ENCODE assay signal across 15 cellular contexts in the genomic region with DNA sequence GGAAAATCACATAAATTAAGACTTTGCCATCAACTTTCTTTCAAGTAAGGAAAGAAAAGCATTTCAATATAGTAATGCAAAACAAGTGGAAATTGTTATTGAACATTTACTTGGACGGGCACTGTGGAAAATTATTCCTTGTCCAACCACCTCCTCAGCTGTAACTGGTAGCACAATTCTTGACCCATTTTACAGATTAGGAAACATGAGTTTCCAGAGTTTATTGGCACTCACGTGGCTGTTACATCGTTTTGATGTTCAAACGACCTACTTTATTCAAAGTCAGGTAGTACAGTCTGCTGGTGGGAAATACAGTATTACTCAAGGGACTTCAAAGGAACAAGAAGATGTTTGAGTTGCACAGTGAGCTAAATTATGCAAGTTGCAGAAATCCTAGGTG. TPM values are rescaled to one million over a fixed set of nuclear protein-coding genes. Genes with fewer than 3 reads are reported as not detected.
A peak's percentile ranks its signal among the peaks of the same experiment; 100 is the strongest.
DNase-seq lines count a peak whose midpoint lies in the region; ATAC-seq and TF ChIP-seq lines count a peak whose summit lies in the region.
"Had no signal": no experiment of that assay in that cellular context is flagged by ENCODE, and none has a peak within 500 bp of the region (broad histone marks: within the 10 kb centered on the region; RNA-seq: fewer than 3 reads in every experiment).

No MANE protein-coding gene starts in this region.

- ATAC-seq in central memory CD8-positive, alpha-beta T cell (replicated peaks; ENCODE audit: extremely low read depth, poor library complexity, severe bottlenecking) = no peak
- no peak for ATAC-seq in HG03095 (IDR thresholded peaks at IDR 0.05; ENCODE audit: unreplicated experiment)

- DNase-seq in activated CD4-positive, alpha-beta memory T cell treated with anti-CD3 and anti-CD28 coated beads, Interleukin-2, amount 10 ng/mL, durations not matched to agents 7 days and 5 days = no peak
- DNase-seq in activated CD4-positive, alpha-beta memory T cell treated with anti-CD3 and anti-CD28 coated beads for 36 hours = no peak
- DNase-seq in GM23248 (no peak), osteocyte (ENCODE audit: extremely low spot score, unreplicated experiment) (no peak), cortex of kidney (lab: John Stamatoyannopoulos, UW) (no peak)
- no peak for DNase-seq in central memory CD8-positive, alpha-beta T cell (ENCODE audit: low spot score in 2 of 2)
- DNase-seq in stimulated activated CD4-positive, alpha-beta T cell treated with anti-CD3 and anti-CD28 coated beads, Interleukin-4, amount 100 ng/mL, for 4 hours = no peak
- DNase-seq: MM.1S, NCI-H1694 treated with DMSO at 0.1 percent for 48 hours had no signal

- no peaks in the 10 kb centered on the region for H3K9me2 ChIP-seq in GM23248 (ENCODE audit: insufficient read depth)

- peaks cover 39% of the 10 kb centered on the region for H3K27me3 Mint-ChIP-seq in activated CD4-positive, alpha-beta memory T cell treated with anti-CD3 and anti-CD28 coated beads, Interleukin-2, amount 10 ng/mL, durations not matched to agents 7 days and 5 days
- H3K27me3 Mint-ChIP-seq in activated CD4-positive, alpha-beta memory T cell treated with anti-CD3 and anti-CD28 coated beads for 36 hours = peaks cover 23% of the 10 kb centered on the region
- H3K27me3 Mint-ChIP-seq in central memory CD8-positive, alpha-beta T cell = peaks cover 41% of the 10 kb centered on the region
- peaks cover 39% of the 10 kb centered on the region for H3K27me3 Mint-ChIP-seq in osteocyte (ENCODE audit: unreplicated experiment)
- H3K27me3 Mint-ChIP-seq: progenitor cell of endocrine pancreas had no signal

- 0 out of 2 replicates have a peak, but pooled peaks cover 9% of the 10 kb centered on the region for H3F3A ChIP-seq in GM23248 (ENCODE audit: insufficient read depth)

- H3K27ac Mint-ChIP-seq in activated CD4-positive, alpha-beta memory T cell treated with anti-CD3 and anti-CD28 coated beads, Interleukin-2, amount 10 ng/mL, durations not matched to agents 7 days and 5 days = no peak overlapping the region
- H3K27ac Mint-ChIP-seq in activated CD4-positive, alpha-beta memory T cell treated with anti-CD3 and anti-CD28 coated beads for 36 hours = no peak overlapping the region
- H3K27ac Mint-ChIP-seq in central memory CD8-positive, alpha-beta T cell (ENCODE audit: low read depth) = no peak overlapping the region
- no peak overlapping the region for H3K27ac Mint-ChIP-seq in osteocyte (ENCODE audit: unreplicated experiment)

- peaks cover 9% of the 10 kb centered on the region for H3K4me1 ChIP-seq in GM23248 (ENCODE audit: insufficient read depth)

- peak overlapping the region; percentile 47; the same call in 1 of the 2 replicates for H2AFZ ChIP-seq in GM23248

- H3K4me3 ChIP-seq in GM23248 = no peak overlapping the region

- no peak for TF ChIP-seq CTCF in osteocyte (IDR thresholded peaks at IDR 0.05)

- 48 to 60% methylated on average over 4 of the region's 4 CpGs for WGBS in GM23248 (ENCODE audit: low coverage in 1 of 2, low lambda C conversion rate in 2 of 2, missing lambda C conversion rate in 2 of 2), 2 experiments

- in situ Hi-C loops in GM23248 (cut with MboI) = no loop called here

- H3K27ac ChIP-seq in GM23248 = no peak overlapping the region

- no peak overlapping the region for H3K4me2 ChIP-seq in GM23248 (ENCODE audit: unreplicated experiment)

- POLR2A ChIA-PET in activated CD4-positive, alpha-beta memory T cell treated with anti-CD3 and anti-CD28 coated beads, Interleukin-2, amount 10 ng/mL, durations not matched to agents 7 days and 5 days (lab: Charles Lee) = interaction anchor here (1.0 kb wide), 1 partner anchor 20 kb away, joined by 3 read pairs; no protein-coding TSS in a partner anchor
- POLR2A ChIA-PET in activated CD4-positive, alpha-beta memory T cell treated with anti-CD3 and anti-CD28 coated beads for 36 hours (lab: Charles Lee) = interaction anchor here (2.2 kb wide), 1 partner anchor 15 kb away, joined by 17 read pairs; no protein-coding TSS in a partner anchor

- H3K4me1 Mint-ChIP-seq in activated CD4-positive, alpha-beta memory T cell treated with anti-CD3 and anti-CD28 coated beads, Interleukin-2, amount 10 ng/mL, durations not matched to agents 7 days and 5 days = peaks cover 15% of the 10 kb centered on the region
- peaks cover 14% of the 10 kb centered on the region for H3K4me1 Mint-ChIP-seq in activated CD4-positive, alpha-beta memory T cell treated with anti-CD3 and anti-CD28 coated beads for 36 hours (ENCODE audit: low read depth)
- H3K4me1 Mint-ChIP-seq in central memory CD8-positive, alpha-beta T cell = peaks cover 22% of the 10 kb centered on the region
- H3K4me1 Mint-ChIP-seq in osteocyte (ENCODE audit: unreplicated experiment) = peaks cover 17% of the 10 kb centered on the region

- no peaks in the 10 kb centered on the region for H3K36me3 ChIP-seq in GM23248 (ENCODE audit: low read depth)

- peak overlapping the region; percentile 76 for H3K4me3 Mint-ChIP-seq in activated CD4-positive, alpha-beta memory T cell treated with anti-CD3 and anti-CD28 coated beads, Interleukin-2, amount 10 ng/mL, durations not matched to agents 7 days and 5 days
- H3K4me3 Mint-ChIP-seq in activated CD4-positive, alpha-beta memory T cell treated with anti-CD3 and anti-CD28 coated beads for 36 hours = no peak overlapping the region
- peak overlapping the region; percentile 73 for H3K4me3 Mint-ChIP-seq in central memory CD8-positive, alpha-beta T cell
- H3K4me3 Mint-ChIP-seq in osteocyte (ENCODE audit: unreplicated experiment) = peak overlapping the region; percentile 84

- intact Hi-C loops in activated CD4-positive, alpha-beta memory T cell treated with anti-CD3 and anti-CD28 coated beads for 36 hours (cut with micrococcal nuclease) = loop anchor here (1.0 to 5.0 kb wide), 3 partner anchors 16 to 328 kb away; partner anchors contain the start of gene MMD

- H3K36me3 Mint-ChIP-seq in activated CD4-positive, alpha-beta memory T cell treated with anti-CD3 and anti-CD28 coated beads, Interleukin-2, amount 10 ng/mL, durations not matched to agents 7 days and 5 days (ENCODE audit: low read depth) = no peaks in the 10 kb centered on the region
- no peaks in the 10 kb centered on the region for H3K36me3 Mint-ChIP-seq in activated CD4-positive, alpha-beta memory T cell treated with anti-CD3 and anti-CD28 coated beads for 36 hours
- no peaks in the 10 kb centered on the region for H3K36me3 Mint-ChIP-seq in central memory CD8-positive, alpha-beta T cell (ENCODE audit: insufficient read depth)
- H3K36me3 Mint-ChIP-seq in osteocyte (ENCODE audit: unreplicated experiment) = peaks cover 14% of the 10 kb centered on the region

- H4K20me1 ChIP-seq in GM23248 (ENCODE audit: insufficient read depth) = no peaks in the 10 kb centered on the region

- H3K9ac ChIP-seq in GM23248 = no peak overlapping the region

- H3K9me3 Mint-ChIP-seq in activated CD4-positive, alpha-beta memory T cell treated with anti-CD3 and anti-CD28 coated beads, Interleukin-2, amount 10 ng/mL, durations not matched to agents 7 days and 5 days = no peaks in the 10 kb centered on the region
- H3K9me3 Mint-ChIP-seq in activated CD4-positive, alpha-beta memory T cell treated with anti-CD3 and anti-CD28 coated beads for 36 hours = no peaks in the 10 kb centered on the region
- H3K9me3 Mint-ChIP-seq in central memory CD8-positive, alpha-beta T cell = no peaks in the 10 kb centered on the region
- no peaks in the 10 kb centered on the region for H3K9me3 Mint-ChIP-seq in osteocyte (ENCODE audit: unreplicated experiment)
- H3K9me3 Mint-ChIP-seq: dendritic cell treated with granulocyte-macrophage colony-stimulating factor and Interleukin-4, amounts not matched to agents 40 ng/mL and 50 ng/mL, for 4 days had no signal

- CTCF ChIA-PET in activated CD4-positive, alpha-beta memory T cell treated with anti-CD3 and anti-CD28 coated beads, Interleukin-2, amount 10 ng/mL, durations not matched to agents 7 days and 5 days (lab: Charles Lee) = interaction anchor here (1.2 to 2.9 kb wide), 3 partner anchors 10 to 32 kb away, joined by 3 to 30 read pairs (median 4); no protein-coding TSS in a partner anchor
- CTCF ChIA-PET in activated CD4-positive, alpha-beta memory T cell treated with anti-CD3 and anti-CD28 coated beads for 36 hours (lab: Charles Lee) = interaction anchor here (1.2 to 1.7 kb wide), 6 partner anchors 12 to 236 kb away, joined by 3 to 18 read pairs (median 4); no protein-coding TSS in a partner anchor

- H3K79me2 ChIP-seq in GM23248 (ENCODE audit: insufficient read depth) = peaks cover 35% of the 10 kb centered on the region

- no peaks in the 10 kb centered on the region for H3K9me3 ChIP-seq in GM23248 (ENCODE audit: low read depth)
- H3K9me3 ChIP-seq: gastroesophageal sphincter, spleen, tibial nerve had no signal

- H3K27me3 ChIP-seq in GM23248 (replicated peaks; ENCODE audit: insufficient read depth) = no peaks in the 10 kb centered on the region
- H3K27me3 ChIP-seq: gastroesophageal sphincter, spleen, tibial nerve had no signal

RNA-seq across cellular contexts. Expression of gene PCTP, which starts 0.9 kb away (rescaled TPM):
- 1 to 10 TPM; 6.9 to 7.2 TPM for total RNA-seq in activated CD4-positive, alpha-beta memory T cell treated with anti-CD3 and anti-CD28 coated beads, Interleukin-2, amount 10 ng/mL, durations not matched to agents 7 days and 5 days
- 1 to 10 TPM; 9.3 to 9.8 TPM for total RNA-seq in activated CD4-positive, alpha-beta memory T cell treated with anti-CD3 and anti-CD28 coated beads for 36 hours
- 6.9 and 13.2 TPM in 2 replicates for total RNA-seq in GM23248 (2014; rRNA removed; shearing (Covaris generic))
- 7.9 and 8.0 TPM in 2 replicates for polyA plus RNA-seq in GM23248 (2016; fragmentation: Nextera tagmentation; extraction: Ambion mirVana)
- 7.7 and 8.4 TPM in 2 replicates for total RNA-seq in osteocyte

RNA-seq across cellular contexts. Expression of gene TMEM100, which starts 27.3 kb away (rescaled TPM):
- total RNA-seq in activated CD4-positive, alpha-beta memory T cell treated with anti-CD3 and anti-CD28 coated beads, Interleukin-2, amount 10 ng/mL, durations not matched to agents 7 days and 5 days = not detected
- not detected for total RNA-seq in activated CD4-positive, alpha-beta memory T cell treated with anti-CD3 and anti-CD28 coated beads for 36 hours
- 0.76 TPM in 1 of 2 replicates, not detected in the other for total RNA-seq in GM23248 (2014; rRNA removed; shearing (Covaris generic))
- 0.18 TPM in 1 of 2 replicates, not detected in the other for polyA plus RNA-seq in GM23248 (2016; fragmentation: Nextera tagmentation; extraction: Ambion mirVana)
- total RNA-seq in osteocyte = 3.3 and 3.4 TPM in 2 replicates
